In the genomic region with DNA sequence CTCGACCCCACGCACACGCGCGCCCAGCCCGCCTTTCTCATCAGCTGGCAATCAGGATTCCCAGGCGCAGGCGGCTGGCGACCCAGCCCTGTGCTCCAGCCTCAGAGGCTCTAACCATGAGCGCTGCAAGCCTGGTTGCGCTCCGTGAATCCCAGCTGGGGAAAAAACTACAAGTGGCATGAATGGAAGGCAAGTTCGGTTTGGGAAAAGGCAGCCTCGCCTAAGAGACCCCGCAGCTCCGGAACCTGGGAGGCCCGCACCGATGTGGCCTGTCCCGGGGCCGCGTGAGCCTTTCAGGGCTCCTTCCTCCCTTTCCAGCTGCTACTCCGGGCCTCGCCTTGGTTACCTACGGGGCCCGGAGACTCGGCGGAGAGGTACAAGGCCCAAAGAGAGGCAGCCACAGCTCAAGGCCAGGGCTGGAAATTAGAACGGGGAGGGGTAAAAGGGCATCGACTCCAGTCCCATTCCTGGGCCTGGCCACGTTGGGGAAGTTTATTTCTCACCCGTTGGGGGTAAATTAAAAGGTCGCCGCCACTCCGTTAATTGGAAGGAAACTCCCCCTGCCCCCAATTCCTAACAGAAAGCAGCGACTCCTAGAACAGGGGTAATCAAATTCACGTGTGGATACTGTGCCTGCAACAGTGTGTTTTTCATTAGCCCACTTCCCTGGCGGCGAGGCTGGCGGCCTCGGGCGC, we compare ENCODE assay signal across 11 cellular contexts. TPM values are rescaled to one million over a fixed set of nuclear protein-coding genes. Genes with fewer than 3 reads are reported as not detected.
DNase-seq lines count a peak whose midpoint lies in the region; ATAC-seq, FAIRE-seq and TF ChIP-seq lines count a peak whose summit lies in the region.
"Had no signal": no experiment of that assay in that cellular context is flagged by ENCODE, and none has a peak within 500 bp of the region (broad histone marks: within the 10 kb centered on the region; RNA-seq: fewer than 3 reads in every experiment).

No MANE protein-coding gene starts in this region.

- ATAC-seq in activated CD4-positive, alpha-beta T cell treated with anti-CD3 and anti-CD28 coated beads for 36 hours, result no peak
- ATAC-seq in stimulated activated memory B cell treated with anti-CD40 and anti-IgM and Interleukin-4, amounts not matched to agents 10 μg/mL and 1 μg/mL and 100 μg/mL, for 72 hours, result no peak

- POLR2A ChIA-PET in activated CD4-positive, alpha-beta T cell treated with anti-CD3 and anti-CD28 coated beads for 36 hours (lab: Charles Lee), result no interaction called here

- H3K27ac Mint-ChIP-seq in activated CD4-positive, alpha-beta T cell treated with anti-CD3 and anti-CD28 coated beads for 36 hours, result no peak overlapping the region
- H3K27ac Mint-ChIP-seq in stimulated activated memory B cell treated with anti-CD40 and anti-IgM and Interleukin-4, amounts not matched to agents 10 μg/mL and 1 μg/mL and 100 μg/mL, for 72 hours, result peak overlapping the region; percentile 61

- CTCF ChIA-PET in activated CD4-positive, alpha-beta T cell treated with anti-CD3 and anti-CD28 coated beads for 36 hours (lab: Charles Lee), result interaction anchor here (0.8 to 1.7 kb wide), 6 partner anchors 12 to 479 kb away, joined by 3 to 10 read pairs (median 4); no protein-coding TSS in a partner anchor

- H3K4me3 ChIP-seq in kidney (ENCODE audit: low read length in 2 of 2), result peak overlapping the region; percentile 60 to 86

- DNase-seq in activated CD4-positive, alpha-beta T cell treated with anti-CD3 and anti-CD28 coated beads for 36 hours, result peak; percentile 19
- DNase-seq in activated CD4-positive, alpha-beta T cell treated with anti-CD3 and anti-CD28 coated beads for 48 hours, result no peak
- peak; percentile 56 for DNase-seq in kidney
- no peak for DNase-seq in NCI-H2081 treated with DMSO at 0.1 percent for 48 hours (lab: John Stamatoyannopoulos, UW)
- DNase-seq in activated gamma-delta T cell treated with Interleukin-2 at 50 U/mL for 16 hours, result no peak
- no peak for DNase-seq in kidney glomerular epithelial cell (lab: John Stamatoyannopoulos, UW)
- DNase-seq: brain microvascular endothelial cell, NCI-H1417 treated with DMSO at 0.1 percent for 48 hours had no signal

- FAIRE-seq in kidney (lab: Jason Lieb, UNC), result no peak

- H3K36me3 Mint-ChIP-seq in activated CD4-positive, alpha-beta T cell treated with anti-CD3 and anti-CD28 coated beads for 36 hours (ENCODE audit: low read depth), result no peaks in the 10 kb centered on the region
- no peaks in the 10 kb centered on the region for H3K36me3 Mint-ChIP-seq in stimulated activated memory B cell treated with anti-CD40 and anti-IgM and Interleukin-4, amounts not matched to agents 10 μg/mL and 1 μg/mL and 100 μg/mL, for 72 hours

- intact Hi-C loops in activated CD4-positive, alpha-beta T cell treated with anti-CD3 and anti-CD28 coated beads for 36 hours (cut with DNase I, micrococcal nuclease), result loop anchor here (1.0 to 5.0 kb wide), 4 partner anchors 18 to 1309 kb away; partner anchors contain the start of gene HOXA13 (in 1 of the 2)
- intact Hi-C loops in kidney (cut with DNase I), result no loop called here

- no peaks in the 10 kb centered on the region for H3K9me3 ChIP-seq in kidney (ENCODE audit: control insufficient read depth in 1 of 2, low read length in 2 of 2)

- H3K4me3 Mint-ChIP-seq in activated CD4-positive, alpha-beta T cell treated with anti-CD3 and anti-CD28 coated beads for 36 hours, result no peak overlapping the region
- peak overlapping the region; percentile 15 for H3K4me3 Mint-ChIP-seq in stimulated activated memory B cell treated with anti-CD40 and anti-IgM and Interleukin-4, amounts not matched to agents 10 μg/mL and 1 μg/mL and 100 μg/mL, for 72 hours

- H3K36me3 ChIP-seq in kidney (ENCODE audit: control insufficient read depth in 1 of 2, insufficient read depth in 2 of 2, low read length in 2 of 2), result peaks cover 0 to 5% of the 10 kb centered on the region in 2 donors
- H3K36me3 ChIP-seq: brain microvascular endothelial cell had no signal

- peak overlapping the region; percentile 79 to 95 for H3K9ac ChIP-seq in kidney (ENCODE audit: low read length in 2 of 2)

- H3K4me1 Mint-ChIP-seq in activated CD4-positive, alpha-beta T cell treated with anti-CD3 and anti-CD28 coated beads for 36 hours, result peaks cover 26% of the 10 kb centered on the region
- H3K4me1 Mint-ChIP-seq in stimulated activated memory B cell treated with anti-CD40 and anti-IgM and Interleukin-4, amounts not matched to agents 10 μg/mL and 1 μg/mL and 100 μg/mL, for 72 hours, result peaks cover 11% of the 10 kb centered on the region

- no peaks in the 10 kb centered on the region for H3K9me3 Mint-ChIP-seq in activated CD4-positive, alpha-beta T cell treated with anti-CD3 and anti-CD28 coated beads for 36 hours (ENCODE audit: low read depth)
- no peaks in the 10 kb centered on the region for H3K9me3 Mint-ChIP-seq in stimulated activated memory B cell treated with anti-CD40 and anti-IgM and Interleukin-4, amounts not matched to agents 10 μg/mL and 1 μg/mL and 100 μg/mL, for 72 hours

- H3K27me3 Mint-ChIP-seq in activated CD4-positive, alpha-beta T cell treated with anti-CD3 and anti-CD28 coated beads for 36 hours, result peaks cover 76% of the 10 kb centered on the region
- H3K27me3 Mint-ChIP-seq in stimulated activated memory B cell treated with anti-CD40 and anti-IgM and Interleukin-4, amounts not matched to agents 10 μg/mL and 1 μg/mL and 100 μg/mL, for 72 hours, result peaks cover 78% of the 10 kb centered on the region

- H3K27ac ChIP-seq in VCaP, result peak overlapping the region; percentile 99
- peak overlapping the region; percentile 94 to 96 for H3K27ac ChIP-seq in kidney (ENCODE audit: low read depth in 2 of 2, low read length in 2 of 2)
- H3K27ac ChIP-seq: brain microvascular endothelial cell had no signal

- peaks cover 0 to 2% of the 10 kb centered on the region in 2 donors for H3K4me1 ChIP-seq in kidney (ENCODE audit: control insufficient read depth in 1 of 2, insufficient read depth in 1 of 2, low read depth in 1 of 2, low read length in 2 of 2)

- no peak for TF ChIP-seq CTCF in VCaP (conservative IDR thresholded peaks at IDR 0.05)
- no peak for TF ChIP-seq CTCF in kidney (IDR thresholded peaks at IDR 0.05; ENCODE audit: borderline replicate concordance, extremely low read depth, insufficient read depth)

RNA-seq across cellular contexts. Expression of gene HOXA9, which starts 1.3 kb away (rescaled TPM):
- not detected for total RNA-seq in activated CD4-positive, alpha-beta T cell treated with anti-CD3 and anti-CD28 coated beads for 36 hours
- total RNA-seq in kidney, result 36.8 TPM
- 36.7 TPM for polyA plus RNA-seq in kidney (ENCODE audit: insufficient read depth, low read depth, low replicate concordance)
- total RNA-seq: T-helper 1 cell treated with Interleukin-12 subunit alpha and Interleukin-12 subunit beta and Interleukin-4 antibody, amounts not matched to agents 30 ng/mL and 1 ng/mL, for 36 hours had no signal

RNA-seq across cellular contexts. Expression of gene HOXA10, which starts 7.5 kb away (rescaled TPM):
- not detected for total RNA-seq in activated CD4-positive, alpha-beta T cell treated with anti-CD3 and anti-CD28 coated beads for 36 hours
- 16.3 TPM for total RNA-seq in kidney
- 17.9 TPM for polyA plus RNA-seq in kidney (ENCODE audit: insufficient read depth, low read depth, low replicate concordance)
- total RNA-seq: T-helper 1 cell treated with Interleukin-12 subunit alpha and Interleukin-12 subunit beta and Interleukin-4 antibody, amounts not matched to agents 30 ng/mL and 1 ng/mL, for 36 hours had no signal

RNA-seq across cellular contexts. Expression of gene HOXA7, which starts 10.1 kb away (rescaled TPM):
- not detected for total RNA-seq in activated CD4-positive, alpha-beta T cell treated with anti-CD3 and anti-CD28 coated beads for 36 hours
- total RNA-seq in kidney, result 31.3 TPM
- polyA plus RNA-seq in kidney (ENCODE audit: insufficient read depth, low read depth, low replicate concordance), result 23.8 TPM
- total RNA-seq: T-helper 1 cell treated with Interleukin-12 subunit alpha and Interleukin-12 subunit beta and Interleukin-4 antibody, amounts not matched to agents 30 ng/mL and 1 ng/mL, for 36 hours had no signal

RNA-seq across cellular contexts. Expression of gene HOXA3, which starts 14.2 kb away (rescaled TPM):
- total RNA-seq in activated CD4-positive, alpha-beta T cell treated with anti-CD3 and anti-CD28 coated beads for 36 hours, result not detected
- 21.2 TPM for total RNA-seq in kidney
- polyA plus RNA-seq in kidney (ENCODE audit: insufficient read depth, low read depth, low replicate concordance), result 6.3 TPM
- total RNA-seq: T-helper 1 cell treated with Interleukin-12 subunit alpha and Interleukin-12 subunit beta and Interleukin-4 antibody, amounts not matched to agents 30 ng/mL and 1 ng/mL, for 36 hours had no signal

RNA-seq across cellular contexts. Expression of gene HOXA11, which starts 18.4 kb away (rescaled TPM):
- total RNA-seq in activated CD4-positive, alpha-beta T cell treated with anti-CD3 and anti-CD28 coated beads for 36 hours, result not detected
- 5.2 TPM for total RNA-seq in kidney
- polyA plus RNA-seq in kidney (ENCODE audit: insufficient read depth, low read depth, low replicate concordance), result 5.5 TPM
- total RNA-seq: T-helper 1 cell treated with Interleukin-12 subunit alpha and Interleukin-12 subunit beta and Interleukin-4 antibody, amounts not matched to agents 30 ng/mL and 1 ng/mL, for 36 hours had no signal

Comparison
In these comparisons a context has a peak if more than half of its experiments do, and no peak if none do; other contexts are left out.
1. DNase-seq: peak in activated CD4-positive, alpha-beta T cell treated with anti-CD3 and anti-CD28 coated beads for 36 hours (single experiment) and kidney (single experiment); none in activated CD4-positive, alpha-beta T cell treated with anti-CD3 and anti-CD28 coated beads for 48 hours (single experiment), NCI-H2081 treated with DMSO at 0.1 percent for 48 hours (single experiment), activated gamma-delta T cell treated with Interleukin-2 at 50 U/mL for 16 hours (single experiment) and kidney glomerular epithelial cell (single experiment).
2. RNA of gene HOXA9, which starts 1.3 kb away (total RNA-seq): 36.8 TPM in kidney (single experiment); not detected in activated CD4-positive, alpha-beta T cell treated with anti-CD3 and anti-CD28 coated beads for 36 hours; every median in the first group is over 10 times any median in the second.
3. RNA of gene HOXA10, which starts 7.5 kb away (total RNA-seq): 16.3 TPM in kidney (single experiment); not detected in activated CD4-positive, alpha-beta T cell treated with anti-CD3 and anti-CD28 coated beads for 36 hours; every median in the first group is over 10 times any median in the second.
4. RNA of gene HOXA7, which starts 10.1 kb away (total RNA-seq): 31.3 TPM in kidney (single experiment); not detected in activated CD4-positive, alpha-beta T cell treated with anti-CD3 and anti-CD28 coated beads for 36 hours; every median in the first group is over 10 times any median in the second.